ENCODE assay signal across 19 cellular contexts in genomic region chr2:215899111-215900074, GRCh38.
DNase-seq lines count a peak whose midpoint lies in the region; ATAC-seq and TF ChIP-seq lines count a peak whose summit lies in the region.
"Had no signal": no experiment of that assay in that cellular context is flagged by ENCODE, and none has a peak within 500 bp of the region (broad histone marks: within the 10 kb centered on the region; RNA-seq: fewer than 3 reads in every experiment).

No MANE protein-coding gene starts in this region.

- H3K4me3 ChIP-seq in PC-3 (ENCODE audit: low read length) (no peak overlapping the region), fibroblast of lung (replicated peaks in 1 of 4; ENCODE audit: control extremely low read depth in 1 of 4, insufficient read depth in 1 of 4, low read depth in 3 of 4, low read length in 4 of 4) (no peak overlapping the region)
- H3K4me3 ChIP-seq: PC-9, transverse colon had no signal

- H3K4me2 ChIP-seq in PC-3 (ENCODE audit: low read length) (0 out of 2 replicates have a peak overlapping the region, but pooled peaks have one; percentile 7), fibroblast of lung (ENCODE audit: extremely low read depth, insufficient read depth, low read length) (no peak overlapping the region)
- H3K4me2 ChIP-seq: PC-9 had no signal

- CTCF ChIA-PET in PC-3 (lab: Charles Lee) = no interaction called here

- H3K27ac ChIP-seq in PC-3 (ENCODE audit: low read length) (peak overlapping the region; percentile 26; the same call in 1 of the 2 replicates), fibroblast of lung (ENCODE audit: insufficient read depth, low read length) (no peak overlapping the region)
- H3K27ac ChIP-seq: PC-9, transverse colon had no signal

- TF ChIP-seq CTCF in PC-3 (conservative IDR thresholded peaks at IDR 0.05; ENCODE audit: low read depth, low read length) (no peak), fibroblast of lung (conservative IDR thresholded peaks at IDR 0.05 in 1 of 2, IDR thresholded peaks at IDR 0.05 in 1 of 2; ENCODE audit: low read depth in 1 of 2, low read length in 2 of 2) (no peak)

- ATAC-seq in PC-3 = no peak
- peak; percentile 72 for ATAC-seq in sciatic nerve
- no peak for ATAC-seq in HG02973 (IDR thresholded peaks at IDR 0.05; ENCODE audit: unreplicated experiment)
- ATAC-seq: activated CD4-positive, alpha-beta T cell treated with anti-CD3 and anti-CD28 coated beads for 36 hours had no signal

- no peak overlapping the region for H3K9ac ChIP-seq in PC-3 (ENCODE audit: low read length)
- H3K9ac ChIP-seq in fibroblast of lung (ENCODE audit: insufficient read depth, low read length) = no peak overlapping the region

- POLR2A ChIA-PET in PC-3 (lab: Charles Lee; ENCODE audit: unreplicated experiment) = no interaction called here

- intact Hi-C loops in PC-3 (cut with micrococcal nuclease) = no loop called here
- intact Hi-C loops in sciatic nerve (cut with DNase I) = no loop called here

- H3K9me3 ChIP-seq in PC-3 (ENCODE audit: low read length) (no peaks in the 10 kb centered on the region), fibroblast of lung (ENCODE audit: control insufficient read depth, insufficient read depth, low read depth, low read length) (no peaks in the 10 kb centered on the region)
- H3K9me3 ChIP-seq: transverse colon had no signal

- H3K27me3 ChIP-seq in PC-3 (ENCODE audit: low read length) (no peaks in the 10 kb centered on the region), fibroblast of lung (ENCODE audit: control insufficient read depth, insufficient read depth, low read length) (no peaks in the 10 kb centered on the region)
- H3K27me3 ChIP-seq: transverse colon had no signal

- H3K79me2 ChIP-seq in PC-3 (ENCODE audit: low read length) (no peaks in the 10 kb centered on the region), fibroblast of lung (ENCODE audit: control insufficient read depth, insufficient read depth, low read length) (no peaks in the 10 kb centered on the region)

- no peak overlapping the region for H2AFZ ChIP-seq in PC-3 (ENCODE audit: low read length)
- peak overlapping the region; percentile 35 for H2AFZ ChIP-seq in fibroblast of lung (ENCODE audit: low read length)
- H2AFZ ChIP-seq: PC-9 had no signal

- H3K9me2 ChIP-seq in PC-3 (replicated peaks; ENCODE audit: low read length) = no peaks in the 10 kb centered on the region

- H3F3A ChIP-seq in PC-3 (ENCODE audit: low read length, unreplicated experiment) = no peaks in the 10 kb centered on the region

- H4K20me1 ChIP-seq in PC-3 (ENCODE audit: low read length) = no peaks in the 10 kb centered on the region
- H4K20me1 ChIP-seq in fibroblast of lung (ENCODE audit: control insufficient read depth, extremely low read depth, insufficient read depth, low read length) = no peaks in the 10 kb centered on the region

- DNase-seq in EH (ENCODE audit: low read depth) (peak; percentile 94), PC-3 (no peak), fibroblast of lung (ENCODE audit: low read depth in 2 of 2) (peak; percentile 75 to 77), sciatic nerve (ENCODE audit: low spot score) (no peak), activated T-cell treated with anti-CD3 and anti-CD28 coated beads for 4 hours (no peak), T-helper 9 cell (no peak)
- no peak for DNase-seq in activated naive CD4-positive, alpha-beta T cell treated with Interleukin-2 at 50 U/mL for 16 hours
- DNase-seq: activated CD4-positive, alpha-beta T cell treated with anti-CD3 and anti-CD28 coated beads for 36 hours; activated effector memory CD4-positive, alpha-beta T cell treated with anti-CD3 and anti-CD28 coated beads, Interleukin-2, amount 50 U/mL, for 16 hours; anterior cingulate cortex; CD4-positive, alpha-beta T cell; DND-41; naive thymus-derived CD4-positive, alpha-beta T cell; NCI-H2029; NCI-H526; small intestine; transverse colon had no signal

- BruUV-seq in PC-3 (replicated peaks; lab: Mats Ljungman, UMichigan) = no TSS peak

- H3K36me3 ChIP-seq in PC-3 (ENCODE audit: low read depth, low read length) = no peaks in the 10 kb centered on the region
- H3K36me3 ChIP-seq in fibroblast of lung (ENCODE audit: control insufficient read depth, insufficient read depth, low read length) = no peaks in the 10 kb centered on the region
- H3K36me3 ChIP-seq: transverse colon had no signal

- peaks cover 23% of the 10 kb centered on the region; the same call in 1 of the 2 replicates for H3K4me1 ChIP-seq in PC-3 (ENCODE audit: insufficient read depth, low read length)
- no peaks in the 10 kb centered on the region for H3K4me1 ChIP-seq in fibroblast of lung (ENCODE audit: control insufficient read depth, extremely low read depth, insufficient read depth, low read length)
- H3K4me1 ChIP-seq: transverse colon had no signal

Comparison
In these comparisons a context has a peak if more than half of its experiments do, and no peak if none do; other contexts are left out.
1. DNase-seq: peak in EH (single experiment) and fibroblast of lung (2 of 2); none in PC-3 (single experiment), sciatic nerve (single experiment), activated naive CD4-positive, alpha-beta T cell treated with Interleukin-2 at 50 U/mL for 16 hours (single experiment), activated T-cell treated with anti-CD3 and anti-CD28 coated beads for 4 hours (single experiment) and T-helper 9 cell (single experiment).